ENCODE assay signal across 1 cellular context in genomic region chr19:459724-460511, GRCh38.
TF ChIP-seq lines count a peak whose summit lies in the region.

No MANE protein-coding gene starts in this region.

TF ChIP-seq in endothelial cell of umbilical vein, 7 proteins besides CTCF, POLR2A, EP300 and RAD21:
- TF ChIP-seq FOS (IDR thresholded peaks at IDR 0.05; ENCODE audit: borderline replicate concordance, insufficient read depth, low read length) (no peak), EZH2 (IDR thresholded peaks at IDR 0.05; ENCODE audit: borderline replicate concordance, low read depth, low read length, severe bottlenecking) (peak; percentile 72), JUN (IDR thresholded peaks at IDR 0.05; ENCODE audit: borderline replicate concordance, insufficient read depth, insufficient read length, low read depth) (no peak), MAX (IDR thresholded peaks at IDR 0.05; ENCODE audit: insufficient read depth, insufficient read length) (no peak), GATA2 (IDR thresholded peaks at IDR 0.05; ENCODE audit: insufficient read depth, insufficient read length, low read depth, low read length) (no peak), POLR2AphosphoS5 (IDR thresholded peaks at IDR 0.05; ENCODE audit: insufficient read depth, low read depth, low read length) (no peak), MYC (IDR thresholded peaks at IDR 0.05; ENCODE audit: low read depth, low read length) (no peak)
